ENCODE assay signal across 16 cellular contexts in genomic region chr6:78935561-78935960, GRCh38.
"Had no signal": no experiment of that assay in that cellular context is flagged by ENCODE, and none has a peak within 500 bp of the region (broad histone marks: within the 10 kb centered on the region; RNA-seq: fewer than 3 reads in every experiment).

No MANE protein-coding gene starts in this region.

- H3K27me3 ChIP-seq: dorsolateral prefrontal cortex, esophagus muscularis mucosa, foreskin keratinocyte, gastroesophageal sphincter, heart left ventricle, left lung had no signal

- H3K4me1 ChIP-seq: esophagus muscularis mucosa, foreskin keratinocyte, left lung, lower lobe of right lung had no signal

- H3K9me3 ChIP-seq: lower lobe of right lung had no signal

- DNase-seq: dermis blood vessel endothelial cell; dorsolateral prefrontal cortex; effector CD4-positive, alpha-beta T cell; effector memory CD4-positive, alpha-beta T cell; foreskin keratinocyte; heart left ventricle; hippocampal formation; left cardiac atrium; left lung; lower lobe of right lung; mesenchymal stem cell; mucosa of descending colon; naive B cell had no signal

- ATAC-seq: foreskin keratinocyte, gastroesophageal sphincter, left cardiac atrium, lower lobe of right lung, mucosa of descending colon had no signal

- H3K4me3 ChIP-seq: coronary artery, dorsolateral prefrontal cortex, esophagus muscularis mucosa, gastroesophageal sphincter, heart left ventricle, left lung, lower lobe of right lung, mucosa of descending colon had no signal

- H3K27ac ChIP-seq: coronary artery, dorsolateral prefrontal cortex, esophagus muscularis mucosa, foreskin keratinocyte, gastroesophageal sphincter, left lung, lower lobe of right lung had no signal
